In genomic region chr10:71636588-71636987, GRCh38 we compare ENCODE assay signal across 18 cellular contexts.
A peak's percentile ranks its signal among the peaks of the same experiment; 100 is the strongest.
DNase-seq lines count a peak whose midpoint lies in the region; ATAC-seq, FAIRE-seq and TF ChIP-seq lines count a peak whose summit lies in the region.
"Had no signal": no experiment of that assay in that cellular context is flagged by ENCODE, and none has a peak within 500 bp of the region (broad histone marks: within the 10 kb centered on the region; RNA-seq: fewer than 3 reads in every experiment).

No MANE protein-coding gene starts in this region.

- CTCF ChIA-PET in CD8-positive, alpha-beta memory T cell (lab: Charles Lee), result interaction anchor here (1.5 kb wide), 1 partner anchor 260 kb away, joined by 4 read pairs; no protein-coding TSS in a partner anchor
- CTCF ChIA-PET in H1 (lab: Charles Lee; ENCODE audit: partially characterized antibody), result interaction anchor here (0.8 to 10.0 kb wide), 8 partner anchors 9 to 73 kb away, joined by 3 to 62 read pairs (median 4); no protein-coding TSS in a partner anchor

- H3K4me3 ChIP-seq in CD8-positive, alpha-beta memory T cell (ENCODE audit: low read length), result no peak overlapping the region
- H3K4me3 ChIP-seq in H1 (ENCODE audit: extremely low read depth in 1 of 4, insufficient read depth in 2 of 4, low read depth in 3 of 4, low read length in 4 of 4), result no peak overlapping the region
- H3K4me3 ChIP-seq in neural progenitor cell, result no peak overlapping the region
- H3K4me3 ChIP-seq in spleen, result no peak overlapping the region
- no peak overlapping the region for H3K4me3 ChIP-seq in right atrium auricular region
- H3K4me3 ChIP-seq: GM23338 had no signal

- no peak overlapping the region for H2BK20ac ChIP-seq in H1 (ENCODE audit: low read length)

- no peaks in the 10 kb centered on the region for H3K79me2 ChIP-seq in H1 (ENCODE audit: control insufficient read depth in 1 of 2, insufficient read depth in 2 of 2, low read length in 2 of 2)
- no peaks in the 10 kb centered on the region for H3K79me2 ChIP-seq in neural progenitor cell (ENCODE audit: low read depth)

- no peaks in the 10 kb centered on the region for H4K20me1 ChIP-seq in H1 (replicated peaks in 1 of 2; ENCODE audit: control insufficient read depth in 1 of 2, insufficient read depth in 2 of 2, low read length in 2 of 2)
- H4K20me1 ChIP-seq in neural progenitor cell (ENCODE audit: low read depth), result no peaks in the 10 kb centered on the region

- H4K91ac ChIP-seq in H1 (replicated peaks; ENCODE audit: insufficient read length, low read length), result no peak overlapping the region

- no peaks in the 10 kb centered on the region for H3K79me1 ChIP-seq in H1 (ENCODE audit: low read depth, low read length)

- no peak overlapping the region for H2BK120ac ChIP-seq in H1 (replicated peaks; ENCODE audit: low read depth, low read length)

- no peak overlapping the region for H3K4me3 Mint-ChIP-seq in CD8-positive, alpha-beta memory T cell
- H3K4me3 Mint-ChIP-seq in neural progenitor cell, result no peak overlapping the region
- H3K4me3 Mint-ChIP-seq in stimulated activated memory B cell treated with anti-CD40 and anti-IgM and Interleukin-4, amounts not matched to agents 10 μg/mL and 1 μg/mL and 100 μg/mL, for 72 hours, result no peak overlapping the region
- H3K4me3 Mint-ChIP-seq: CD8-positive, alpha-beta T cell; GM23338 had no signal

- H3K27me3 Mint-ChIP-seq in CD8-positive, alpha-beta memory T cell, result peaks cover 3 to 4% of the 10 kb centered on the region in 2 donors
- H3K27me3 Mint-ChIP-seq in neural progenitor cell (ENCODE audit: insufficient read depth, low read depth), result peaks cover 22% of the 10 kb centered on the region
- peaks cover 22% of the 10 kb centered on the region for H3K27me3 Mint-ChIP-seq in stimulated activated memory B cell treated with anti-CD40 and anti-IgM and Interleukin-4, amounts not matched to agents 10 μg/mL and 1 μg/mL and 100 μg/mL, for 72 hours

- no peaks in the 10 kb centered on the region for H3K36me3 ChIP-seq in CD8-positive, alpha-beta memory T cell (ENCODE audit: insufficient read depth, low read length)
- H3K36me3 ChIP-seq in H1 (ENCODE audit: control insufficient read depth in 2 of 4, insufficient read depth in 4 of 4, low read length in 3 of 4) (no peaks in the 10 kb centered on the region), neural progenitor cell (no peaks in the 10 kb centered on the region), spleen (no peaks in the 10 kb centered on the region), right atrium auricular region (no peaks in the 10 kb centered on the region)

- DNase-seq in CD8-positive, alpha-beta memory T cell, result no peak
- DNase-seq in H1 (ENCODE audit: low read depth in 1 of 2, low spot score in 2 of 2), result no peak
- DNase-seq in neural progenitor cell (ENCODE audit: low spot score), result no peak
- no peak for DNase-seq in spleen
- DNase-seq in T-helper 1 cell, result no peak
- no peak for DNase-seq in right atrium auricular region (ENCODE audit: low spot score)
- DNase-seq: ACHN; CD8-positive, alpha-beta T cell; COR-L47; H7 had no signal

- no peak for TF ChIP-seq RAD21 in H1 (IDR thresholded peaks at IDR 0.05 in 1 of 2, conservative IDR thresholded peaks at IDR 0.05 in 1 of 2; ENCODE audit: low read depth in 2 of 2, low read length in 2 of 2)

- H4K8ac ChIP-seq in H1 (ENCODE audit: extremely low read depth, insufficient read depth, low read length), result no peak overlapping the region

- H3K4me2 ChIP-seq in H1 (ENCODE audit: insufficient read depth in 1 of 2, low read depth in 2 of 2, low read length in 2 of 2) (no peak overlapping the region), neural progenitor cell (no peak overlapping the region)
- H3K4me2 ChIP-seq: GM23338 had no signal

- no peak overlapping the region for H2BK5ac ChIP-seq in H1 (ENCODE audit: low read depth, low read length)

- H2BK12ac ChIP-seq in H1 (ENCODE audit: low read depth, low read length), result 0 out of 2 replicates have a peak overlapping the region, but pooled peaks have one; percentile 63

- no peak for FAIRE-seq in H1 (lab: Jason Lieb, UNC)
- FAIRE-seq: A204.1, D721Med, G401.6, GM12891 had no signal

- H3K9ac ChIP-seq in H1 (replicated peaks in 1 of 4; ENCODE audit: extremely low read depth in 1 of 4, low read depth in 3 of 4, low read length in 3 of 4) (no peak overlapping the region), neural progenitor cell (no peak overlapping the region)

- H3K9me3 Mint-ChIP-seq in CD8-positive, alpha-beta memory T cell, result no peaks in the 10 kb centered on the region
- no peaks in the 10 kb centered on the region for H3K9me3 Mint-ChIP-seq in neural progenitor cell
- H3K9me3 Mint-ChIP-seq in stimulated activated memory B cell treated with anti-CD40 and anti-IgM and Interleukin-4, amounts not matched to agents 10 μg/mL and 1 μg/mL and 100 μg/mL, for 72 hours, result no peaks in the 10 kb centered on the region
- H3K9me3 Mint-ChIP-seq: CD8-positive, alpha-beta T cell; GM23338 had no signal

- TF ChIP-seq CTCF in H1 (IDR thresholded peaks at IDR 0.05; ENCODE audit: control extremely low read depth in 1 of 3, insufficient read depth in 1 of 3, low read depth in 1 of 3, low read length in 3 of 3) (no peak), neural progenitor cell (IDR thresholded peaks at IDR 0.05) (no peak), spleen (IDR thresholded peaks at IDR 0.05 in 8 of 11, conservative IDR thresholded peaks at IDR 0.05 in 3 of 11) (no peak), right atrium auricular region (IDR thresholded peaks at IDR 0.05) (no peak)

- H3K23ac ChIP-seq in H1 (ENCODE audit: insufficient read length), result no peak overlapping the region

- intact Hi-C loops in spleen (cut with DNase I; ENCODE audit: low total_unique reads), result no loop called here

- no peaks in the 10 kb centered on the region; the same call in 1 of the 2 replicates for H3K23me2 ChIP-seq in H1 (ENCODE audit: low read depth, low read length)

- 94% methylated on average over 5 of the region's 5 CpGs; no CpG with 5 or more reads in 1 of the 2 experiments for WGBS in H1 (ENCODE audit: extremely low coverage in 1 of 2, insufficient coverage in 1 of 2, insufficient read length in 1 of 2, insufficient replicate concordance in 2 of 2, low coverage in 1 of 2, low lambda C conversion rate in 2 of 2, missing lambda C conversion rate in 1 of 2), 2 experiments
- WGBS in spleen, 5 donors, result 85 to 94% (median 89%) methylated on average over 5 of the region's 5 CpGs

- no peak overlapping the region for H3K4ac ChIP-seq in H1 (replicated peaks; ENCODE audit: insufficient read length, low read depth, low read length)

- TF ChIP-seq POLR2A in H1 (IDR thresholded peaks at IDR 0.05; ENCODE audit: control extremely low read depth in 1 of 2, low read depth in 2 of 2, low read length in 2 of 2) (no peak), spleen (IDR thresholded peaks at IDR 0.05) (no peak)

- peaks cover 63% of the 10 kb centered on the region for H3F3A ChIP-seq in neural progenitor cell (ENCODE audit: low read depth)

- no peak overlapping the region for H3K14ac ChIP-seq in H1 (ENCODE audit: insufficient read length)

- ATAC-seq in stimulated activated memory B cell treated with anti-CD40 and anti-IgM and Interleukin-4, amounts not matched to agents 10 μg/mL and 1 μg/mL and 100 μg/mL, for 72 hours, result no peak
- ATAC-seq in GM18511 (IDR thresholded peaks at IDR 0.05; ENCODE audit: unreplicated experiment), result no peak
- ATAC-seq: CD8-positive, alpha-beta T cell; GM23338; HCT116 had no signal

- no peak overlapping the region for H3K18ac ChIP-seq in H1 (ENCODE audit: extremely low read depth, low read length)

- H3K27me3 ChIP-seq in CD8-positive, alpha-beta memory T cell (ENCODE audit: insufficient read depth, low read length, poor library complexity, severe bottlenecking), result no peaks in the 10 kb centered on the region
- H3K27me3 ChIP-seq in H1 (replicated peaks in 1 of 4; ENCODE audit: control insufficient read depth in 3 of 4, extremely low read depth in 1 of 4, insufficient read depth in 3 of 4, low read length in 3 of 4) (peaks cover 4 to 21% (median 19%) of the 10 kb centered on the region in 4 experiments; a peak in 6 of 7 replicates), neural progenitor cell (no peaks in the 10 kb centered on the region), spleen (replicated peaks in 1 of 7) (peaks cover 0 to 14% (median 0%) of the 10 kb centered on the region in 7 donors), right atrium auricular region (no peaks in the 10 kb centered on the region)

- H3K56ac ChIP-seq in H1 (replicated peaks; ENCODE audit: insufficient read length, low read depth, low read length), result no peak overlapping the region

- 0 out of 2 replicates have a peak overlapping the region, but pooled peaks have one; percentile 8 for H2BK15ac ChIP-seq in H1 (ENCODE audit: low read length)

- no peak overlapping the region for H2AFZ ChIP-seq in H1 (ENCODE audit: low read length)
- no peak overlapping the region for H2AFZ ChIP-seq in neural progenitor cell (replicated peaks)
- H2AFZ ChIP-seq: GM23338 had no signal

- peaks cover 0 to 4% (median 0%) of the 10 kb centered on the region in 3 donors for H3K4me1 Mint-ChIP-seq in CD8-positive, alpha-beta memory T cell
- H3K4me1 Mint-ChIP-seq in neural progenitor cell, result peaks cover 67% of the 10 kb centered on the region
- H3K4me1 Mint-ChIP-seq in stimulated activated memory B cell treated with anti-CD40 and anti-IgM and Interleukin-4, amounts not matched to agents 10 μg/mL and 1 μg/mL and 100 μg/mL, for 72 hours, result peaks cover 14% of the 10 kb centered on the region

- peak overlapping the region; percentile 33; the same call in 1 of the 2 replicates for H2AK5ac ChIP-seq in H1 (ENCODE audit: low read depth, low read length)

- no peaks in the 10 kb centered on the region for H3K4me1 ChIP-seq in CD8-positive, alpha-beta memory T cell (ENCODE audit: insufficient read depth, low read length)
- H3K4me1 ChIP-seq in H1 (replicated peaks in 1 of 4; ENCODE audit: control insufficient read depth in 3 of 4, insufficient read depth in 4 of 4, low read length in 3 of 4) (peaks cover 10 to 58% (median 32%) of the 10 kb centered on the region in 4 experiments), neural progenitor cell (peaks cover 71% of the 10 kb centered on the region), spleen (peaks cover 3 to 58% (median 36%) of the 10 kb centered on the region in 6 donors), right atrium auricular region (peaks cover 0 to 13% of the 10 kb centered on the region in 2 donors)

- H3K27ac ChIP-seq in CD8-positive, alpha-beta memory T cell (ENCODE audit: low read depth, low read length), result peak overlapping the region; percentile 54
- no peak overlapping the region for H3K27ac ChIP-seq in H1 (ENCODE audit: low read depth, low read length)
- no peak overlapping the region for H3K27ac ChIP-seq in neural progenitor cell
- H3K27ac ChIP-seq in spleen, result peak overlapping the region in 6 of 8 donors; percentile 51 to 95 (median 82)
- H3K27ac ChIP-seq in right atrium auricular region, result no peak overlapping the region

- no peak overlapping the region for H4K5ac ChIP-seq in H1 (ENCODE audit: insufficient read length, low read depth, low read length)

- H3K9me3 ChIP-seq in CD8-positive, alpha-beta memory T cell (ENCODE audit: low read length), result no peaks in the 10 kb centered on the region
- H3K9me3 ChIP-seq in H1 (ENCODE audit: insufficient read depth in 2 of 2, low read depth in 1 of 2, low read length in 1 of 2) (no peaks in the 10 kb centered on the region), neural progenitor cell (ENCODE audit: low read depth) (no peaks in the 10 kb centered on the region), spleen (no peaks in the 10 kb centered on the region), right atrium auricular region (no peaks in the 10 kb centered on the region)

- H3K27ac Mint-ChIP-seq in CD8-positive, alpha-beta memory T cell, result no peak overlapping the region
- H3K27ac Mint-ChIP-seq in neural progenitor cell, result peak overlapping the region; percentile 39
- H3K27ac Mint-ChIP-seq in stimulated activated memory B cell treated with anti-CD40 and anti-IgM and Interleukin-4, amounts not matched to agents 10 μg/mL and 1 μg/mL and 100 μg/mL, for 72 hours, result no peak overlapping the region
- H3K27ac Mint-ChIP-seq: CD8-positive, alpha-beta T cell; GM23338 had no signal

- TF ChIP-seq EP300 in H1 (IDR thresholded peaks at IDR 0.05; ENCODE audit: borderline replicate concordance in 1 of 2, low read depth in 2 of 2, low read length in 2 of 2), result no peak

- no peaks in the 10 kb centered on the region for H3K36me3 Mint-ChIP-seq in CD8-positive, alpha-beta memory T cell
- H3K36me3 Mint-ChIP-seq in neural progenitor cell, result no peaks in the 10 kb centered on the region
- no peaks in the 10 kb centered on the region for H3K36me3 Mint-ChIP-seq in stimulated activated memory B cell treated with anti-CD40 and anti-IgM and Interleukin-4, amounts not matched to agents 10 μg/mL and 1 μg/mL and 100 μg/mL, for 72 hours
- H3K36me3 Mint-ChIP-seq: CD8-positive, alpha-beta T cell had no signal

- POLR2A ChIA-PET in CD8-positive, alpha-beta memory T cell (lab: Charles Lee), result no interaction called here
- POLR2A ChIA-PET in H1 (lab: Charles Lee; ENCODE audit: partially characterized antibody), result interaction anchor here (1.0 kb wide), 1 partner anchor 24 kb away, joined by 3 read pairs; no protein-coding TSS in a partner anchor

Comparison
In these comparisons a context has a peak if more than half of its experiments do, and no peak if none do; other contexts are left out.
1. H3K27ac ChIP-seq: peak in CD8-positive, alpha-beta memory T cell (single experiment) and spleen (6 of 8); none in H1 (single experiment), neural progenitor cell (single experiment) and right atrium auricular region (0 of 2).